In the genomic region with DNA sequence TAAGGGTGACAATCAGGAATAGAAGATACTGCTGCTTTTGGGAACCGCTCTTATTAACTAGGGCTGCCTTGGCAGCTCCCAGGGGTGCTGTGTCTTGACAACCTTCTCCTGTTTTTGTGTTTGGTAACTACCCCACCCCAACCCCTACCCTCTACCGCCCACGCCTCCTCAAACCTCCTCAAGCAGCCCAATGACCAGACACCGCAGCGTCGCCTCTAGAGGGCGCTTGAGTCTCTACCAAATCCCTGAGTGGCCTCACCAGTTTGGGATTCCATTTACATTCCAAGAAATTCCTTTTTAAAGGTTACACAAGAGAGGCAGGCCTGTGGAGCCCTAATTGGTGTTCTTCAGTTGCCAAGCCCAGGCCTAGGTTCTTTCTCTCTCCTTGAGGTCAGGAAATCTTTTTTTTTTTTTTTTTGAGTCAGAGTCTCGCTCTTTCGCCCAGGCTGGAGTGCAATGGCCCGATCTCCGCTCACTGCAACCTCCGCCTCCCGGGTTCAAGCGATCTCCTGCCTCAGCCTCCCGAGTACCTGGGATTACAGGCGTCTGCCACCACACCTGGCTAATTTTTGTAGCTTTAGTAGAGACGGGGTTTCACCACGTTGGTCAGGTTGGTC, we compare ENCODE assay signal across 9 cellular contexts.
DNase-seq lines count a peak whose midpoint lies in the region; ATAC-seq and TF ChIP-seq lines count a peak whose summit lies in the region.
"Had no signal": no experiment of that assay in that cellular context is flagged by ENCODE, and none has a peak within 500 bp of the region (broad histone marks: within the 10 kb centered on the region; RNA-seq: fewer than 3 reads in every experiment).

No MANE protein-coding gene starts in this region.

- peak; percentile 90 for TF ChIP-seq CTCF in BJ (IDR thresholded peaks at IDR 0.05; ENCODE audit: insufficient read depth, low read depth, low read length)
- TF ChIP-seq CTCF in PC-3 (conservative IDR thresholded peaks at IDR 0.05; ENCODE audit: low read depth, low read length) = peak; percentile 87
- peak; percentile 43 to 73 (median 63) for TF ChIP-seq CTCF in body of pancreas (IDR thresholded peaks at IDR 0.05)

- CTCF ChIA-PET in BJ (lab: Yijun Ruan, JAX) (interaction anchor here (0.5 to 2.6 kb wide), 14 partner anchors 9 to 1319 kb away, joined by 3 to 10 read pairs (median 4); no protein-coding TSS in a partner anchor), PC-3 (lab: Charles Lee) (no interaction called here)

- H3K36me3 ChIP-seq in BJ (ENCODE audit: control insufficient read depth, insufficient read depth, low read length) (no peaks in the 10 kb centered on the region), PC-3 (ENCODE audit: low read depth, low read length) (no peaks in the 10 kb centered on the region), body of pancreas (replicated peaks in 1 of 2; ENCODE audit: insufficient read depth in 1 of 2, low read depth in 2 of 2) (no peaks in the 10 kb centered on the region)

- no peak overlapping the region for H2AFZ ChIP-seq in PC-3 (ENCODE audit: low read length)

- H3K27me3 ChIP-seq in BJ (ENCODE audit: control insufficient read depth, insufficient read depth, low read length) (no peaks in the 10 kb centered on the region), PC-3 (ENCODE audit: low read length) (no peaks in the 10 kb centered on the region), body of pancreas (no peaks in the 10 kb centered on the region)

- intact Hi-C loops in PC-3 (cut with micrococcal nuclease) (loop anchor here (2.0 kb wide), 1 partner anchor 41 kb away; no protein-coding TSS in a partner anchor), body of pancreas (cut with DNase I) (no loop called here)

- DNase-seq in BJ (ENCODE audit: low read depth) (peak; percentile 75), GM19238 (ENCODE audit: insufficient read length, low spot score) (peak; percentile 21), PC-3 (peak; percentile 89), body of pancreas (peak; percentile 65 to 76 (median 71)), iPS-NIHi11 (ENCODE audit: low spot score) (peak; percentile 84)
- DNase-seq in stimulated activated CD4-positive, alpha-beta T cell treated with anti-CD3 and anti-CD28 coated beads, Interleukin-12 subunit alpha, Interleukin-12 subunit beta, amount 100 ng/mL, for 4 hours = peak; percentile 2
- no peak for DNase-seq in central memory CD4-positive, alpha-beta T cell

- H3K9ac ChIP-seq in PC-3 (ENCODE audit: low read length) = peak overlapping the region; percentile 28; the same call in 1 of the 2 replicates

- WGBS in body of pancreas, 2 donors = 63 to 77% methylated on average over 17 to 18 of the region's 18 CpGs

- H3K9me3 ChIP-seq in PC-3 (ENCODE audit: low read length) (no peaks in the 10 kb centered on the region), body of pancreas (no peaks in the 10 kb centered on the region)

- TF ChIP-seq POLR2A in body of pancreas (IDR thresholded peaks at IDR 0.05) = no peak

- no peaks in the 10 kb centered on the region for H3K79me2 ChIP-seq in PC-3 (ENCODE audit: low read length)

- POLR2A ChIA-PET in BJ (lab: Charles Lee) = no interaction called here
- POLR2A ChIA-PET in PC-3 (lab: Charles Lee; ENCODE audit: unreplicated experiment) = no interaction called here

- no peaks in the 10 kb centered on the region for H3F3A ChIP-seq in PC-3 (ENCODE audit: low read length, unreplicated experiment)

- H4K20me1 ChIP-seq in PC-3 (ENCODE audit: low read length) = no peaks in the 10 kb centered on the region

- H3K4me2 ChIP-seq in PC-3 (ENCODE audit: low read length) = no peak overlapping the region

- no TSS peak for BruUV-seq in PC-3 (replicated peaks; lab: Mats Ljungman, UMichigan)

- H3K27ac ChIP-seq in PC-3 (ENCODE audit: low read length) = peak overlapping the region; percentile 14; the same call in 1 of the 2 replicates
- peak overlapping the region; percentile 27 to 91 (median 87) for H3K27ac ChIP-seq in body of pancreas

- H3K4me1 ChIP-seq in PC-3 (ENCODE audit: insufficient read depth, low read length) (peaks cover 5% of the 10 kb centered on the region), body of pancreas (peaks cover 55% of the 10 kb centered on the region)

- H3K4me3 ChIP-seq in BJ (ENCODE audit: low read depth, low read length) = no peak overlapping the region
- no peak overlapping the region for H3K4me3 ChIP-seq in PC-3 (ENCODE audit: low read length)
- no peak overlapping the region for H3K4me3 ChIP-seq in body of pancreas
- H3K4me3 ChIP-seq: skin epidermis had no signal

- no peaks in the 10 kb centered on the region for H3K9me2 ChIP-seq in PC-3 (replicated peaks; ENCODE audit: low read length)

- ATAC-seq in PC-3 (peak; percentile 94), body of pancreas (peak; percentile 58), GM21423 (IDR thresholded peaks at IDR 0.05; ENCODE audit: unreplicated experiment) (no peak)
